Comparison of ENCODE assay signal across 23 cellular contexts in the genomic region with DNA sequence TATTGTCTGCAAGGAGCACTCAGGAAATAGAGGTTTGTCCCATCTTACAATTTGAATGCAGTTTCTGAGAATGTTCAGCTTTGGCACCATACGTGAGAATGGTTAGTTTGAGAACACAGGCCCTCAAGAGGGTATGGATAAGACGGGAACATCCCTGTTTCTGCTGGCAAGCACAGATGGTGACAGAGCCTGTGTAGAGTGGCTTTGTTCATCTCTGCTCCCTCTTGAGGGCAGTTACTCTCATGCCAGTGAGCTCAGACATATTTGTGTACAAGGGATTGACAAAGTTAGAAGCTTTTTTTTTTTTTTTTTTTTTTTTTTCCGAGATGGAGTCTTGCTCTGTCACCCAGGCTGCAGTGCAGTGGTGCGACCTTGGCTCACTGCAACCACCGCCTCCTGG.
A peak's percentile ranks its signal among the peaks of the same experiment; 100 is the strongest.
DNase-seq lines count a peak whose midpoint lies in the region; TF ChIP-seq lines count a peak whose summit lies in the region.
"Had no signal": no experiment of that assay in that cellular context is flagged by ENCODE, and none has a peak within 500 bp of the region (broad histone marks: within the 10 kb centered on the region; RNA-seq: fewer than 3 reads in every experiment).

No MANE protein-coding gene starts in this region.

- H3K4me3 Mint-ChIP-seq in nephron: no peak overlapping the region
- no peak overlapping the region for H3K4me3 Mint-ChIP-seq in T-helper 2 cell treated with Interferon-gamma antibody and Interleukin-4, amounts not matched to agents 5 μg/mL and 100 μg/mL, for 36 hours
- H3K4me3 Mint-ChIP-seq: activated CD4-positive, alpha-beta T cell treated with anti-CD3 and anti-CD28 coated beads, Interleukin-2, amount 10 ng/mL, durations not matched to agents 7 days and 5 days; activated naive CD8-positive, alpha-beta T cell treated with anti-CD3 and anti-CD28 coated beads, Interleukin-2, amount 10 ng/mL, durations not matched to agents 7 days and 5 days; H9; memory B cell; naive thymus-derived CD4-positive, alpha-beta T cell; T-helper 1 cell treated with Interleukin-12 subunit alpha and Interleukin-12 subunit beta and Interleukin-4 antibody, amounts not matched to agents 30 μg/mL and 1 μg/mL, for 36 hours; type B pancreatic cell had no signal

- peaks cover 10% of the 10 kb centered on the region for H3K4me1 Mint-ChIP-seq in nephron
- no peaks in the 10 kb centered on the region for H3K4me1 Mint-ChIP-seq in T-helper 2 cell treated with Interferon-gamma antibody and Interleukin-4, amounts not matched to agents 5 μg/mL and 100 μg/mL, for 36 hours (ENCODE audit: low read depth)
- H3K4me1 Mint-ChIP-seq: activated CD4-positive, alpha-beta T cell treated with anti-CD3 and anti-CD28 coated beads, Interleukin-2, amount 10 ng/mL, durations not matched to agents 7 days and 5 days; memory B cell had no signal

- peaks cover 8% of the 10 kb centered on the region for H3K9me3 Mint-ChIP-seq in nephron
- peaks cover 6% of the 10 kb centered on the region for H3K9me3 Mint-ChIP-seq in T-helper 2 cell treated with Interferon-gamma antibody and Interleukin-4, amounts not matched to agents 5 μg/mL and 100 μg/mL, for 36 hours
- H3K9me3 Mint-ChIP-seq: memory B cell had no signal

- no peaks in the 10 kb centered on the region for H3K27me3 Mint-ChIP-seq in nephron (ENCODE audit: low read depth)
- peaks cover 10% of the 10 kb centered on the region for H3K27me3 Mint-ChIP-seq in T-helper 2 cell treated with Interferon-gamma antibody and Interleukin-4, amounts not matched to agents 5 μg/mL and 100 μg/mL, for 36 hours (ENCODE audit: low read depth)
- H3K27me3 Mint-ChIP-seq: memory B cell had no signal

- DNase-seq in DMS 273 (lab: John Stamatoyannopoulos, UW; ENCODE audit: unreplicated experiment) (peak; percentile 25), DMS 273 treated with DMSO at 0.1 percent for 48 hours (lab: John Stamatoyannopoulos, UW) (no peak), HEK293T (ENCODE audit: extremely low spot score) (no peak), NCI-H1694 treated with DMSO at 0.1 percent for 48 hours (lab: John Stamatoyannopoulos, UW) (no peak), hippocampal formation (lab: John Stamatoyannopoulos, UW) (no peak)
- DNase-seq in T-helper 2 cell treated with Interferon-gamma antibody and Interleukin-4, amounts not matched to agents 5 μg/mL and 100 μg/mL, for 36 hours (ENCODE audit: low spot score): no peak
- DNase-seq: activated CD4-positive, alpha-beta T cell treated with anti-CD3 and anti-CD28 coated beads, Interleukin-2, amount 10 ng/mL, durations not matched to agents 7 days and 5 days; activated naive CD8-positive, alpha-beta T cell treated with anti-CD3 and anti-CD28 coated beads, Interleukin-2, amount 10 ng/mL, durations not matched to agents 7 days and 5 days; H9; kidney glomerular epithelial cell; naive thymus-derived CD4-positive, alpha-beta T cell; NCI-H1694; NCI-H226; NCI-H748 treated with DMSO at 0.1 percent for 48 hours had no signal

- no peak for TF ChIP-seq CTCF in nephron (IDR thresholded peaks at IDR 0.05; ENCODE audit: unreplicated experiment in 3 of 3)

- H3K27ac Mint-ChIP-seq in nephron: peak overlapping the region in 2 of 3 experiments; percentile 77 to 79
- no peak overlapping the region for H3K27ac Mint-ChIP-seq in T-helper 2 cell treated with Interferon-gamma antibody and Interleukin-4, amounts not matched to agents 5 μg/mL and 100 μg/mL, for 36 hours
- H3K27ac Mint-ChIP-seq: activated CD4-positive, alpha-beta T cell treated with anti-CD3 and anti-CD28 coated beads, Interleukin-2, amount 10 ng/mL, durations not matched to agents 7 days and 5 days; activated naive CD8-positive, alpha-beta T cell treated with anti-CD3 and anti-CD28 coated beads, Interleukin-2, amount 10 ng/mL, durations not matched to agents 7 days and 5 days; activated T-helper 2 cell treated with anti-CD3 and anti-CD28 coated beads, Interferon-gamma antibody, Interleukin-2, Interleukin-4, amounts not matched to agents 10 μg/mL and 5 μg/mL and 100 μg/mL, durations not matched to agents 14 hours and 24 hours and 36 hours; H9; memory B cell; naive thymus-derived CD4-positive, alpha-beta T cell; T-helper 1 cell treated with Interleukin-12 subunit alpha and Interleukin-12 subunit beta and Interleukin-4 antibody, amounts not matched to agents 30 μg/mL and 1 μg/mL, for 36 hours; type B pancreatic cell had no signal

- CTCF ChIA-PET in HEK293T (lab: Yijun Ruan, JAX): no interaction called here

- H3K36me3 Mint-ChIP-seq in nephron (ENCODE audit: low read depth): peaks cover 8% of the 10 kb centered on the region
- H3K36me3 Mint-ChIP-seq in T-helper 2 cell treated with Interferon-gamma antibody and Interleukin-4, amounts not matched to agents 5 μg/mL and 100 μg/mL, for 36 hours (ENCODE audit: low read depth): peaks cover 4% of the 10 kb centered on the region
- H3K36me3 Mint-ChIP-seq: type B pancreatic cell had no signal

- POLR2A ChIA-PET in HEK293T (lab: Yijun Ruan, JAX): no interaction called here

- H3K27ac ChIP-seq in cingulate gyrus (ENCODE audit: low read depth, low read length): peak overlapping the region; percentile 33
- H3K27ac ChIP-seq: 22Rv1, esophagus muscularis mucosa, SJSA1 had no signal

TF ChIP-seq in HEK293T, 16 proteins besides CTCF, POLR2A, EP300 and RAD21:
- TF ChIP-seq ZNF384 (IDR thresholded peaks at IDR 0.05) (peak; percentile 45; the same call in 1 of the 2 replicates), SUZ12 (IDR thresholded peaks at IDR 0.05) (no peak), ELF4 (IDR thresholded peaks at IDR 0.05) (no peak)
